Comparison of ENCODE assay signal across 31 cellular contexts in the genomic region with DNA sequence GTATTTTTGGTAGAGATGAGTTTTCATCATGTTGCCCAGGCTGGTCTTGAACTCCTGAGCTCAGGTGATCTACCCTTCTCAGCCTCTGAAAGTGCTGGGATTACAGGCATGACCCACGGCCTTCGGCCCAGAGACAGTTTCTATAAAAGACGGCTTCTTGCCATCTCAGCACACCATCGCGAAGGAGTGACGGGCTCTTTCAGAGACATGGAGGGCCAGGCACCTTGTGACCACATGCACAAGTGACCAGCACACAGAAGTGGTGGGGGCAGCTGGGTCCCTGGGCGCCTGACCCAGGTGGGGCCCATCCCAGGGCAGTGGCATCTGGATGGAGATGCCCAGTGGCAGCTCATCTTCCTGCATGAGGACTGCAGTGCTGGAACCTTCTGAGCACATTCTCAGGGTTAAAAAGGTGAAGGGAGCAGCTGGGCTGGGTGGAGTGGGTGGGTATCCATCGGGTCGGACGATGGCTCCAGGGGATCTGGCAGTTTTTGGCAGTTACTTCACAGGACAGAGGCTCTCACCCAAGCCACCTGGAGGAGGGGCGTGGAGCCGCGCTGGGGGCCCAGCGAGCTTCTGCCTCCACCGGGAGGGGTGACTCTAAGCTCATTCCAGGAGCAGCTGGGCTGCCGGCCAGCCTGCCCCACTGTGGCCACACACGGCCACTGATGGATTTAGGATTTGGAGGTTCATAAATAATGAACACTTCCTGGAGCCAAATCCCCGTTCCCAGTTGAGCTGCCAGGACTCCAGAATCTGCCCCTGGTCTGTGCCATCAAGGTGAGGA.
"Had no signal": no experiment of that assay in that cellular context is flagged by ENCODE, and none has a peak within 500 bp of the region (broad histone marks: within the 10 kb centered on the region; RNA-seq: fewer than 3 reads in every experiment).

No MANE protein-coding gene starts in this region.

- H3K4me3 Mint-ChIP-seq: activated CD4-positive, alpha-beta memory T cell treated with anti-CD3 and anti-CD28 coated beads for 36 hours; activated CD4-positive, alpha-beta T cell treated with anti-CD3 and anti-CD28 coated beads, Interleukin-2, amount 10 ng/mL, durations not matched to agents 7 days and 5 days; activated naive CD8-positive, alpha-beta T cell treated with anti-CD3 and anti-CD28 coated beads, Interleukin-2, amount 50 U/mL, for 24 hours; activated T-cell treated with anti-CD3 and anti-CD28 coated beads, Interleukin-2, amount 50 U/mL, for 4 hours; brain; central memory CD8-positive, alpha-beta T cell; T-cell had no signal

- H3K4me1 Mint-ChIP-seq: activated CD4-positive, alpha-beta T cell treated with anti-CD3 and anti-CD28 coated beads, Interleukin-2, amount 10 ng/mL, durations not matched to agents 7 days and 5 days; activated naive CD8-positive, alpha-beta T cell treated with anti-CD3 and anti-CD28 coated beads, Interleukin-2, amount 50 U/mL, for 24 hours; brain; central memory CD8-positive, alpha-beta T cell; T-cell had no signal

- H3K36me3 ChIP-seq: ascending aorta had no signal

- ATAC-seq: activated naive CD4-positive, alpha-beta T cell treated with anti-CD3 and anti-CD28 coated beads, Interleukin-2, amount 50 U/mL, for 72 hours; activated naive CD8-positive, alpha-beta T cell treated with anti-CD3 and anti-CD28 coated beads, Interleukin-2, amount 50 U/mL, for 24 hours; activated T-cell treated with anti-CD3 and anti-CD28 coated beads, Interleukin-2, amount 50 U/mL, for 4 hours; Panc1; Right ventricle myocardium inferior; T-cell had no signal

- H3K4me3 ChIP-seq: ascending aorta, SK-N-MC had no signal

- H3K9me3 ChIP-seq: ascending aorta had no signal

- H3K9me3 Mint-ChIP-seq: activated CD4-positive, alpha-beta memory T cell treated with anti-CD3 and anti-CD28 coated beads for 36 hours; activated CD4-positive, alpha-beta T cell treated with anti-CD3 and anti-CD28 coated beads, Interleukin-2, amount 10 ng/mL, durations not matched to agents 7 days and 5 days had no signal

- H3K27ac Mint-ChIP-seq: activated CD4-positive, alpha-beta memory T cell treated with anti-CD3 and anti-CD28 coated beads for 36 hours; activated CD4-positive, alpha-beta T cell treated with anti-CD3 and anti-CD28 coated beads, Interleukin-2, amount 10 ng/mL, durations not matched to agents 7 days and 5 days; activated naive CD4-positive, alpha-beta T cell treated with anti-CD3 and anti-CD28 coated beads, Interleukin-2, amount 50 U/mL, for 72 hours; activated naive CD8-positive, alpha-beta T cell treated with anti-CD3 and anti-CD28 coated beads, Interleukin-2, amount 50 U/mL, for 24 hours; brain; T-cell had no signal

- H3K36me3 Mint-ChIP-seq: activated CD4-positive, alpha-beta memory T cell treated with anti-CD3 and anti-CD28 coated beads for 36 hours; activated naive CD4-positive, alpha-beta T cell treated with anti-CD3 and anti-CD28 coated beads, Interleukin-2, amount 50 U/mL, for 72 hours; brain; T-cell had no signal

- DNase-seq: activated CD4-positive, alpha-beta memory T cell treated with anti-CD3 and anti-CD28 coated beads for 36 hours; activated CD4-positive, alpha-beta T cell treated with anti-CD3 and anti-CD28 coated beads, Interleukin-2, amount 10 ng/mL, durations not matched to agents 7 days and 5 days; activated CD4-positive, CD25-positive, alpha-beta regulatory T cell; activated CD8-positive, alpha-beta memory T cell treated with anti-CD3 and anti-CD28 coated beads for 24 hours; activated effector memory CD4-positive, alpha-beta T cell treated with anti-CD3 and anti-CD28 coated beads, Interleukin-2, amount 50 U/mL, for 16 hours; activated naive CD4-positive, alpha-beta T cell treated with Interleukin-2 at 50 U/mL for 16 hours; activated naive CD8-positive, alpha-beta T cell treated with anti-CD3 and anti-CD28 coated beads, Interleukin-2, amount 50 U/mL, for 24 hours; activated T-cell treated with anti-CD3 and anti-CD28 coated beads, Interleukin-2, amount 50 U/mL, for 4 hours; amniotic stem cell; NCI-H1092; NCI-H1417; NCI-H1930; NCI-H2171; NCI-H2227 treated with DMSO at 0.1 percent for 48 hours; NCI-H446 treated with DMSO at 0.1 percent for 48 hours; NCI-H524 treated with DMSO at 0.1 percent for 48 hours; NCI-H774; NK-92 treated with Interleukin-12 subunit alpha and Interleukin-12 subunit beta, amount 100 ng/mL, for 24 hours; OCI-M1; RPMI8226; T-cell; T-helper 2 cell; T1000 had no signal

- H3K27me3 ChIP-seq: ascending aorta had no signal

- H3K27me3 Mint-ChIP-seq: activated CD4-positive, alpha-beta T cell treated with anti-CD3 and anti-CD28 coated beads, Interleukin-2, amount 10 ng/mL, durations not matched to agents 7 days and 5 days; activated naive CD8-positive, alpha-beta T cell treated with anti-CD3 and anti-CD28 coated beads, Interleukin-2, amount 50 U/mL, for 24 hours had no signal

- H3K27ac ChIP-seq: ascending aorta, SK-N-MC had no signal

- H3K4me1 ChIP-seq: ascending aorta had no signal

- FAIRE-seq: TTC549 had no signal
